Comparison of ENCODE assay signal across 8 cellular contexts in the genomic region with DNA sequence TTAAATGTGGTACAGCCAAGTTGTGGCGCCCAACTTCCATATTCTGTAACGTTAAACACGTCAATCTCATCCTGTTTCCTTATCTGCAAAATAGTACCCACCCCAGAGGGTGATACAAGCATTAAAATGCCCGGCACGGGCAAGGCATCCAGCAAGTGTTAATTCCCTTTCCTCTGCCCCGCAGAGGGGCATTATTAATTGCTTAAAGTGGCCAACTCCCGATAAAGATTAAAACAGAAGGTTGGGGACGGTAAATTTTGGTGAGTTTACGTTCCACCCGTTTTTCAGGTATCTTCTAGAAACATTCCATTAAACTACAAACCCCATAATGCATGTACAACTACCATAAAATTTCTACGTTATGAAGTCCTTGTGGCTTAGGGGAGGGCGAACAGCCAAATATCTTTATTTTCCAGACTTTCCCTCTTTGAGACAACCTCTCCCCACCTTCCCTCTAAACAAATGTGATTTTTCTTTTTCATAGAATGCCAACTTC. TPM values are rescaled to one million over a fixed set of nuclear protein-coding genes. Genes with fewer than 3 reads are reported as not detected.
DNase-seq lines count a peak whose midpoint lies in the region; ATAC-seq and TF ChIP-seq lines count a peak whose summit lies in the region.

No MANE protein-coding gene starts in this region.

- H3K4me1 Mint-ChIP-seq in activated T-helper 1 cell treated with anti-CD3 and anti-CD28 coated beads, Interleukin-12 subunit alpha, Interleukin-12 subunit beta, Interleukin-2, Interleukin-4 antibody, amounts not matched to agents 30 ng/mL and 10 ng/mL and 1 ng/mL, durations not matched to agents 14 hours and 24 hours and 36 hours (ENCODE audit: low read depth), result peaks cover 38% of the 10 kb centered on the region

- H3K79me2 ChIP-seq in DOHH2 (ENCODE audit: control insufficient read depth, low read length), result peaks cover 48% of the 10 kb centered on the region

- peak overlapping the region; percentile 76 for H3K4me3 ChIP-seq in DOHH2 (ENCODE audit: low read length)
- peak overlapping the region; percentile 84 to 99 (median 92) for H3K4me3 ChIP-seq in gastrocnemius medialis

- TF ChIP-seq POLR2A in gastrocnemius medialis (IDR thresholded peaks at IDR 0.05), result no peak

- H3K9me2 ChIP-seq in DOHH2 (replicated peaks; ENCODE audit: control insufficient read depth, low read length), result no peaks in the 10 kb centered on the region

- no peaks in the 10 kb centered on the region for H3K9me3 Mint-ChIP-seq in activated T-helper 1 cell treated with anti-CD3 and anti-CD28 coated beads, Interleukin-12 subunit alpha, Interleukin-12 subunit beta, Interleukin-2, Interleukin-4 antibody, amounts not matched to agents 30 ng/mL and 10 ng/mL and 1 ng/mL, durations not matched to agents 14 hours and 24 hours and 36 hours

- H3K4me3 Mint-ChIP-seq in activated T-helper 1 cell treated with anti-CD3 and anti-CD28 coated beads, Interleukin-12 subunit alpha, Interleukin-12 subunit beta, Interleukin-2, Interleukin-4 antibody, amounts not matched to agents 30 ng/mL and 10 ng/mL and 1 ng/mL, durations not matched to agents 14 hours and 24 hours and 36 hours, result peak overlapping the region; percentile 96

- peak overlapping the region; percentile 97 for H3K27ac Mint-ChIP-seq in activated T-helper 1 cell treated with anti-CD3 and anti-CD28 coated beads, Interleukin-12 subunit alpha, Interleukin-12 subunit beta, Interleukin-2, Interleukin-4 antibody, amounts not matched to agents 30 ng/mL and 10 ng/mL and 1 ng/mL, durations not matched to agents 14 hours and 24 hours and 36 hours

- H3K4me2 ChIP-seq in DOHH2 (ENCODE audit: low read length), result peak overlapping the region; percentile 70

- H3K27me3 ChIP-seq in DOHH2 (ENCODE audit: control insufficient read depth, low read length) (no peaks in the 10 kb centered on the region), gastrocnemius medialis (no peaks in the 10 kb centered on the region)

- H3K4me1 ChIP-seq in DOHH2 (ENCODE audit: control insufficient read depth, low read length) (peaks cover 6% of the 10 kb centered on the region), gastrocnemius medialis (peaks cover 15 to 25% of the 10 kb centered on the region in 2 donors)

- H3K27me3 Mint-ChIP-seq in activated T-helper 1 cell treated with anti-CD3 and anti-CD28 coated beads, Interleukin-12 subunit alpha, Interleukin-12 subunit beta, Interleukin-2, Interleukin-4 antibody, amounts not matched to agents 30 ng/mL and 10 ng/mL and 1 ng/mL, durations not matched to agents 14 hours and 24 hours and 36 hours (ENCODE audit: insufficient read depth), result no peaks in the 10 kb centered on the region

- H3F3A ChIP-seq in DOHH2 (ENCODE audit: control insufficient read depth, insufficient read depth), result peaks cover 15% of the 10 kb centered on the region

- in situ Hi-C loops in gastrocnemius medialis (cut with MboI; ENCODE audit: low sequenced_read_pairs in 4 of 4), result no loop called here

- peak overlapping the region; percentile 83 for H3K27ac ChIP-seq in DOHH2 (ENCODE audit: low read depth, low read length)
- peak overlapping the region; percentile 98 to 100 (median 100) for H3K27ac ChIP-seq in gastrocnemius medialis

- peaks cover 11% of the 10 kb centered on the region for H4K20me1 ChIP-seq in DOHH2 (ENCODE audit: control insufficient read depth, insufficient read depth, low read depth, low read length)

- peaks cover 25% of the 10 kb centered on the region for H3K36me3 Mint-ChIP-seq in activated T-helper 1 cell treated with anti-CD3 and anti-CD28 coated beads, Interleukin-12 subunit alpha, Interleukin-12 subunit beta, Interleukin-2, Interleukin-4 antibody, amounts not matched to agents 30 ng/mL and 10 ng/mL and 1 ng/mL, durations not matched to agents 14 hours and 24 hours and 36 hours (ENCODE audit: low read depth)

- peaks cover 35% of the 10 kb centered on the region for H3K36me3 ChIP-seq in DOHH2 (ENCODE audit: control insufficient read depth, low read length)
- no peaks in the 10 kb centered on the region for H3K36me3 ChIP-seq in gastrocnemius medialis

- TF ChIP-seq CTCF in DOHH2 (IDR thresholded peaks at IDR 0.05; ENCODE audit: low read depth, low read length, poor library complexity, severe bottlenecking), result no peak
- TF ChIP-seq CTCF in gastrocnemius medialis (IDR thresholded peaks at IDR 0.05 in 4 of 5, conservative IDR thresholded peaks at IDR 0.05 in 1 of 5), result no peak

- H3K9me3 ChIP-seq in DOHH2 (ENCODE audit: control insufficient read depth, insufficient read depth, low read length) (no peaks in the 10 kb centered on the region), gastrocnemius medialis (no peaks in the 10 kb centered on the region)

- no peak for ATAC-seq in gastrocnemius medialis

- intact Hi-C loops in activated T-helper 1 cell treated with anti-CD3 and anti-CD28 coated beads, Interleukin-12 subunit alpha, Interleukin-12 subunit beta, Interleukin-2, Interleukin-4 antibody, amounts not matched to agents 30 ng/mL and 10 ng/mL and 1 ng/mL, durations not matched to agents 14 hours and 24 hours and 36 hours (cut with micrococcal nuclease), result loop anchor here (2.0 to 10.0 kb wide), 11 partner anchors 56 to 2000 kb away; a partner anchor contains a TSS
- intact Hi-C loops in gastrocnemius medialis (cut with DNase I; ENCODE audit: low total_unique reads) (loop anchor here (2.0 kb wide), 1 partner anchor 48 kb away; no protein-coding TSS in a partner anchor), posterior cingulate gyrus (cut with DNase I) (loop anchor here (2.0 to 10.0 kb wide), 3 partner anchors 48 to 358 kb away; a partner anchor contains a TSS)

- DNase-seq in Kasumi-1 (lab: John Stamatoyannopoulos, UW) (peak; percentile 61 to 72), glomerular visceral epithelial cell (ENCODE audit: extremely low spot score) (peak; percentile 21), gastrocnemius medialis (no peak), iPS-NIHi11 (ENCODE audit: low spot score) (no peak), OCI-M2 (lab: John Stamatoyannopoulos, UW; ENCODE audit: unreplicated experiment) (no peak), posterior cingulate gyrus (no peak)
- no peak for DNase-seq in activated T-helper 1 cell treated with anti-CD3 and anti-CD28 coated beads, Interleukin-12 subunit alpha, Interleukin-12 subunit beta, Interleukin-2, Interleukin-4 antibody, amounts not matched to agents 30 ng/mL and 10 ng/mL and 1 ng/mL, durations not matched to agents 14 hours and 24 hours and 36 hours (ENCODE audit: low spot score)

RNA-seq across cellular contexts. Expression of a gene that starts 1.3 kb away (rescaled TPM):
- 94.6 and 106 TPM in 2 replicates for total RNA-seq in activated T-helper 1 cell treated with anti-CD3 and anti-CD28 coated beads, Interleukin-12 subunit alpha, Interleukin-12 subunit beta, Interleukin-2, Interleukin-4 antibody, amounts not matched to agents 30 ng/mL and 10 ng/mL and 1 ng/mL, durations not matched to agents 14 hours and 24 hours and 36 hours
- total RNA-seq in gastrocnemius medialis, result 10 to 100 TPM; 40.4 to 58.0 (median 50.5) TPM

Comparison
In these comparisons a context has a peak if more than half of its experiments do, and no peak if none do; other contexts are left out.
1. DNase-seq: peak in Kasumi-1 (2 of 2) and glomerular visceral epithelial cell (single experiment); none in activated T-helper 1 cell treated with anti-CD3 and anti-CD28 coated beads, Interleukin-12 subunit alpha, Interleukin-12 subunit beta, Interleukin-2, Interleukin-4 antibody, amounts not matched to agents 30 ng/mL and 10 ng/mL and 1 ng/mL, durations not matched to agents 14 hours and 24 hours and 36 hours (single experiment), gastrocnemius medialis (0 of 2), iPS-NIHi11 (single experiment), OCI-M2 (single experiment) and posterior cingulate gyrus (0 of 10).